ENCODE assay signal across 8 cellular contexts in genomic region chr3:146189519-146190173, GRCh38. TPM values are rescaled to one million over a fixed set of nuclear protein-coding genes. Genes with fewer than 3 reads are reported as not detected.
DNase-seq lines count a peak whose midpoint lies in the region; TF ChIP-seq lines count a peak whose summit lies in the region.

No MANE protein-coding gene starts in this region.

- H3K9me3 Mint-ChIP-seq in chondrocyte (ENCODE audit: low read depth), result no peaks in the 10 kb centered on the region
- H3K9me3 Mint-ChIP-seq in T-helper 2 cell treated with Interferon-gamma antibody and Interleukin-4, amounts not matched to agents 5 μg/mL and 100 μg/mL, for 36 hours, result no peaks in the 10 kb centered on the region

- H3K9ac ChIP-seq in Karpas-422 (ENCODE audit: low read length) (no peak overlapping the region), liver (ENCODE audit: low read depth in 1 of 2, low read length in 2 of 2) (peak overlapping the region in 1 of 2 donors; percentile 14)

- H3K4me3 ChIP-seq in ACC112 (ENCODE audit: low read depth, low read length) (0 out of 2 replicates have a peak overlapping the region, but pooled peaks have one; percentile 17), GM12865 (ENCODE audit: low read depth, low read length) (no peak overlapping the region), Karpas-422 (ENCODE audit: low read length) (no peak overlapping the region), liver (ENCODE audit: low read depth in 1 of 3, low read length in 3 of 3) (no peak overlapping the region)

- peak; percentile 88 to 92 for TF ChIP-seq RAD21 in liver (IDR thresholded peaks at IDR 0.05)

- H3K27me3 Mint-ChIP-seq in chondrocyte (ENCODE audit: low read depth), result no peaks in the 10 kb centered on the region
- no peaks in the 10 kb centered on the region for H3K27me3 Mint-ChIP-seq in T-helper 2 cell treated with Interferon-gamma antibody and Interleukin-4, amounts not matched to agents 5 μg/mL and 100 μg/mL, for 36 hours (ENCODE audit: low read depth)

- H3K27ac ChIP-seq in ACC112 (ENCODE audit: low read depth, low read length) (no peak overlapping the region), Karpas-422 (ENCODE audit: low read length) (no peak overlapping the region), liver (ENCODE audit: low read depth in 1 of 2, low read length in 2 of 2) (no peak overlapping the region)

- H3K4me1 Mint-ChIP-seq in chondrocyte (ENCODE audit: low read depth), result peaks cover 6% of the 10 kb centered on the region
- no peaks in the 10 kb centered on the region for H3K4me1 Mint-ChIP-seq in T-helper 2 cell treated with Interferon-gamma antibody and Interleukin-4, amounts not matched to agents 5 μg/mL and 100 μg/mL, for 36 hours (ENCODE audit: low read depth)

- peaks cover 1% of the 10 kb centered on the region for H3K36me3 Mint-ChIP-seq in chondrocyte (ENCODE audit: low read depth)
- H3K36me3 Mint-ChIP-seq in T-helper 2 cell treated with Interferon-gamma antibody and Interleukin-4, amounts not matched to agents 5 μg/mL and 100 μg/mL, for 36 hours (ENCODE audit: low read depth), result no peaks in the 10 kb centered on the region

- no peak overlapping the region for H3K4me2 ChIP-seq in Karpas-422 (ENCODE audit: low read depth, low read length, poor library complexity, severe bottlenecking)

- no peaks in the 10 kb centered on the region for H4K20me1 ChIP-seq in Karpas-422 (ENCODE audit: insufficient read depth, low read depth, low read length)

- no peaks in the 10 kb centered on the region for H3K9me2 ChIP-seq in Karpas-422 (replicated peaks; ENCODE audit: insufficient read depth, low read length)

- TF ChIP-seq CTCF in GM12865 (IDR thresholded peaks at IDR 0.05; ENCODE audit: insufficient read depth, low read depth, low read length, missing control alignments) (peak; percentile 69), chondrocyte (IDR thresholded peaks at IDR 0.05) (peak; percentile 89), liver (IDR thresholded peaks at IDR 0.05; ENCODE audit: low read depth, low read length, missing input control) (peak; percentile 67)

- no peaks in the 10 kb centered on the region for H3K9me3 ChIP-seq in Karpas-422 (ENCODE audit: low read length)
- no peaks in the 10 kb centered on the region for H3K9me3 ChIP-seq in liver (ENCODE audit: control insufficient read depth in 4 of 4, low read length in 3 of 4)

- H3K4me3 Mint-ChIP-seq in chondrocyte (ENCODE audit: unreplicated experiment), result no peak overlapping the region
- no peak overlapping the region for H3K4me3 Mint-ChIP-seq in T-helper 2 cell treated with Interferon-gamma antibody and Interleukin-4, amounts not matched to agents 5 μg/mL and 100 μg/mL, for 36 hours

- WGBS in liver, result 10% methylated on average over 6 of the region's 6 CpGs

- H3K36me3 ChIP-seq in ACC112 (ENCODE audit: insufficient read depth, low read length), result no peaks in the 10 kb centered on the region; the same call in 1 of the 2 replicates
- H3K36me3 ChIP-seq in Karpas-422 (ENCODE audit: insufficient read depth, low read length), result no peaks in the 10 kb centered on the region
- peaks cover 2 to 20% (median 6%) of the 10 kb centered on the region in 4 donors for H3K36me3 ChIP-seq in liver (ENCODE audit: control insufficient read depth in 4 of 4, insufficient read depth in 3 of 4, low read depth in 1 of 4, low read length in 3 of 4)

- H2AFZ ChIP-seq in ACC112 (ENCODE audit: low read length, unreplicated experiment) (no peak overlapping the region), Karpas-422 (ENCODE audit: low read length) (no peak overlapping the region)

- H3K27me3 ChIP-seq in ACC112 (ENCODE audit: insufficient read depth, low read length) (no peaks in the 10 kb centered on the region), Karpas-422 (ENCODE audit: low read length) (no peaks in the 10 kb centered on the region), liver (ENCODE audit: control insufficient read depth in 4 of 4, insufficient read depth in 4 of 4, low read length in 3 of 4) (no peaks in the 10 kb centered on the region)

- H3K4me1 ChIP-seq in ACC112 (ENCODE audit: control insufficient read depth, insufficient read depth, low read length, unreplicated experiment) (peaks cover 16% of the 10 kb centered on the region), Karpas-422 (ENCODE audit: low read length) (no peaks in the 10 kb centered on the region), liver (ENCODE audit: control insufficient read depth in 4 of 4, insufficient read depth in 4 of 4, low read length in 3 of 4) (peaks cover 0 to under 1% (median 0%) of the 10 kb centered on the region in 4 donors)

- H3K79me2 ChIP-seq in ACC112 (ENCODE audit: control insufficient read depth, insufficient read depth, low read length, unreplicated experiment) (no peaks in the 10 kb centered on the region), Karpas-422 (ENCODE audit: low read length) (no peaks in the 10 kb centered on the region)

- DNase-seq in GM12865 (ENCODE audit: low read depth) (peak; percentile 57), HCEC 1CT (peak; percentile 70), Karpas-422 (peak; percentile 82), OCI-M2 (lab: John Stamatoyannopoulos, UW; ENCODE audit: unreplicated experiment) (peak; percentile 6), chondrocyte (ENCODE audit: low spot score) (no peak)
- no peak for DNase-seq in T-helper 2 cell treated with Interferon-gamma antibody and Interleukin-4, amounts not matched to agents 5 μg/mL and 100 μg/mL, for 36 hours (ENCODE audit: low spot score)

- no peak overlapping the region for H3K27ac Mint-ChIP-seq in chondrocyte (ENCODE audit: unreplicated experiment)
- H3K27ac Mint-ChIP-seq in T-helper 2 cell treated with Interferon-gamma antibody and Interleukin-4, amounts not matched to agents 5 μg/mL and 100 μg/mL, for 36 hours, result no peak overlapping the region

TF ChIP-seq in liver, 16 proteins besides CTCF, POLR2A, EP300 and RAD21:
- no peak for TF ChIP-seq RXRA (IDR thresholded peaks at IDR 0.05)
- TF ChIP-seq ZBTB33 (IDR thresholded peaks at IDR 0.05), result no peak
- TF ChIP-seq ATF3 (IDR thresholded peaks at IDR 0.05), result no peak
- no peak for TF ChIP-seq SP1 (IDR thresholded peaks at IDR 0.05)
- TF ChIP-seq MAX (IDR thresholded peaks at IDR 0.05), result no peak
- no peak for TF ChIP-seq REST (IDR thresholded peaks at IDR 0.05)
- no peak for TF ChIP-seq JUND (IDR thresholded peaks at IDR 0.05)
- no peak for TF ChIP-seq EGR1 (IDR thresholded peaks at IDR 0.05; ENCODE audit: low read depth in 2 of 2)

RNA-seq across cellular contexts. Expression of gene PLOD2, which starts 28.7 kb away (rescaled TPM):
- total RNA-seq in Karpas-422 (2014; rRNA removed; shearing (Covaris generic); ENCODE audit: low replicate concordance), result not detected in 2 replicates
- total RNA-seq in chondrocyte (208 to 249 TPM (median 212 TPM) in 3 replicates), liver (10 to 100 TPM; 27.2 to 57.0 TPM)
- 10 to 100 TPM; 18.6 to 21.4 TPM for polyA plus RNA-seq in liver

Comparison
In these comparisons a context has a peak if more than half of its experiments do, and no peak if none do; other contexts are left out.
1. DNase-seq: peak in GM12865 (single experiment), HCEC 1CT (single experiment), Karpas-422 (single experiment) and OCI-M2 (single experiment); none in chondrocyte (single experiment) and T-helper 2 cell treated with Interferon-gamma antibody and Interleukin-4, amounts not matched to agents 5 μg/mL and 100 μg/mL, for 36 hours (single experiment).
2. RNA of gene PLOD2, which starts 28.7 kb away (total RNA-seq): 208 to 249 TPM in chondrocyte and 27.2 to 57.0 TPM in liver; not detected in Karpas-422; every median in the first group is over 10 times any median in the second.
3. Peak in every context shown above with its lines, with median percentiles within 50 percentile points of each other: CTCF ChIP-seq.